27 cellular contexts compared by ENCODE assay signal in genomic region chr2:3867451-3867850, GRCh38.
A peak's percentile ranks its signal among the peaks of the same experiment; 100 is the strongest.
DNase-seq lines count a peak whose midpoint lies in the region; ATAC-seq and TF ChIP-seq lines count a peak whose summit lies in the region.
"Had no signal": no experiment of that assay in that cellular context is flagged by ENCODE, and none has a peak within 500 bp of the region (broad histone marks: within the 10 kb centered on the region; RNA-seq: fewer than 3 reads in every experiment).

No MANE protein-coding gene starts in this region.

- H3K4me1 ChIP-seq in left ventricle myocardium inferior (peaks cover 9% of the 10 kb centered on the region), mesendoderm (ENCODE audit: control insufficient read depth, low read depth, low read length) (no peaks in the 10 kb centered on the region)
- H3K4me1 ChIP-seq: HAP-1, lower lobe of right lung, SJCRH30 had no signal

- WGBS in mesendoderm (ENCODE audit: extremely low coverage, insufficient coverage, low lambda C conversion rate): no CpG with 5 or more reads among the region's 5 CpGs

- no peak overlapping the region for H3K56ac ChIP-seq in mesendoderm (ENCODE audit: low read length)

- no peak overlapping the region for H3K4me3 ChIP-seq in left ventricle myocardium inferior
- H3K4me3 ChIP-seq in mesendoderm (ENCODE audit: low read length): no peak overlapping the region
- H3K4me3 ChIP-seq: HAP-1, heart left ventricle, lower lobe of right lung, SJCRH30, tibial nerve had no signal

- H3K79me1 ChIP-seq in mesendoderm (ENCODE audit: low read length): no peaks in the 10 kb centered on the region

- no peak for DNase-seq in Right ventricle myocardium superior
- DNase-seq in left ventricle myocardium inferior: no peak
- peak; percentile 40 for DNase-seq in NCI-H2029 (lab: John Stamatoyannopoulos, UW)
- peak; percentile 27 to 86 for DNase-seq in NCI-H524 (lab: John Stamatoyannopoulos, UW)
- no peak for DNase-seq in mesendoderm
- DNase-seq in NCI-H69 (lab: John Stamatoyannopoulos, UW): no peak
- DNase-seq: ACHN; activated CD4-positive, alpha-beta memory T cell treated with anti-CD3 and anti-CD28 coated beads, Interleukin-2, amount 10 ng/mL, durations not matched to agents 7 days and 5 days; activated CD4-positive, alpha-beta T cell treated with anti-CD3 and anti-CD28 coated beads for 1 hour; activated CD8-positive, alpha-beta memory T cell treated with anti-CD3 and anti-CD28 coated beads, Interleukin-2, amount 50 U/mL, for 48 hours; activated naive CD4-positive, alpha-beta T cell treated with Interleukin-2 at 50 U/mL for 16 hours; CD4-positive, alpha-beta memory T cell; dermis blood vessel endothelial cell; foreskin melanocyte; heart left ventricle; kidney; lower lobe of right lung; MM.1S; NCI-H446 treated with DMSO at 0.1 percent for 48 hours; SJCRH30; stimulated activated CD4-positive, alpha-beta T cell treated with anti-CD3 and anti-CD28 coated beads, Interleukin-15, amount 100 ng/mL, for 24 hours; stimulated activated CD4-positive, alpha-beta T cell treated with anti-CD3 and anti-CD28 coated beads, Interleukin-4, amount 100 ng/mL, for 4 hours; SW 1271 had no signal

- ATAC-seq in Right ventricle myocardium superior (ENCODE audit: poor library complexity) (peak; percentile 45), HG03342 (IDR thresholded peaks at IDR 0.05; ENCODE audit: unreplicated experiment) (no peak)
- ATAC-seq: heart left ventricle, HepG2, lower lobe of right lung had no signal

- H3K4me2 ChIP-seq in mesendoderm (ENCODE audit: low read length): no peak overlapping the region

- H3K9ac ChIP-seq in mesendoderm (ENCODE audit: low read length): no peak overlapping the region

- H3K27me3 ChIP-seq in left ventricle myocardium inferior (ENCODE audit: low read depth) (no peaks in the 10 kb centered on the region), mesendoderm (ENCODE audit: insufficient read depth, low read length, poor library complexity) (no peaks in the 10 kb centered on the region)
- H3K27me3 ChIP-seq: heart left ventricle, SJCRH30, tibial nerve had no signal

- H2BK5ac ChIP-seq in mesendoderm (ENCODE audit: low read length): no peak overlapping the region

- TF ChIP-seq CTCF in left ventricle myocardium inferior (IDR thresholded peaks at IDR 0.05; ENCODE audit: borderline replicate concordance): no peak

- H3K36me3 ChIP-seq in left ventricle myocardium inferior (no peaks in the 10 kb centered on the region), mesendoderm (ENCODE audit: control insufficient read depth, insufficient read depth, low read length) (no peaks in the 10 kb centered on the region)
- H3K36me3 ChIP-seq: HAP-1, heart left ventricle, lower lobe of right lung, SJCRH30, tibial nerve had no signal

- H3K27ac ChIP-seq in left ventricle myocardium inferior (replicated peaks) (no peak overlapping the region), mesendoderm (ENCODE audit: low read depth, low read length) (no peak overlapping the region)
- H3K27ac ChIP-seq: heart left ventricle, lower lobe of right lung, SJCRH30, tibial nerve had no signal

- H3K18ac ChIP-seq in mesendoderm (ENCODE audit: low read length): no peak overlapping the region

- no peak overlapping the region for H3K4ac ChIP-seq in mesendoderm (ENCODE audit: low read depth, low read length)

- no peak overlapping the region for H2BK15ac ChIP-seq in mesendoderm (replicated peaks; ENCODE audit: low read depth)

- no peak overlapping the region for H4K5ac ChIP-seq in mesendoderm (ENCODE audit: low read length)

- no peak overlapping the region for H2AK5ac ChIP-seq in mesendoderm (ENCODE audit: low read length)

- H3K23ac ChIP-seq in mesendoderm (ENCODE audit: low read length): no peak overlapping the region

- no peaks in the 10 kb centered on the region for H3K9me3 ChIP-seq in left ventricle myocardium inferior (replicated peaks)
- H3K9me3 ChIP-seq: HAP-1, heart left ventricle, lower lobe of right lung, SJCRH30, tibial nerve had no signal

- intact Hi-C loops in Right ventricle myocardium superior (cut with DNase I): no loop called here
- intact Hi-C loops in left ventricle myocardium inferior (cut with micrococcal nuclease): no loop called here

- no peak overlapping the region for H4K8ac ChIP-seq in mesendoderm (ENCODE audit: low read depth, low read length)

- no peak overlapping the region for H2BK120ac ChIP-seq in mesendoderm (ENCODE audit: low read depth, low read length)

- H3K79me2 ChIP-seq in mesendoderm (ENCODE audit: control insufficient read depth, insufficient read depth, low read length): no peaks in the 10 kb centered on the region

Comparison
In these comparisons a context has a peak if more than half of its experiments do, and no peak if none do; other contexts are left out.
1. DNase-seq: peak in NCI-H2029 (single experiment) and NCI-H524 (2 of 2); none in Right ventricle myocardium superior (single experiment), left ventricle myocardium inferior (single experiment), mesendoderm (single experiment) and NCI-H69 (single experiment).